ENCODE assay signal across 9 cellular contexts in genomic region chr9:83977196-83977595, GRCh38. TPM values are rescaled to one million over a fixed set of nuclear protein-coding genes. Genes with fewer than 3 reads are reported as not detected.
DNase-seq lines count a peak whose midpoint lies in the region; ATAC-seq, FAIRE-seq and TF ChIP-seq lines count a peak whose summit lies in the region.
"Had no signal": no experiment of that assay in that cellular context is flagged by ENCODE, and none has a peak within 500 bp of the region (broad histone marks: within the 10 kb centered on the region; RNA-seq: fewer than 3 reads in every experiment).

No MANE protein-coding gene starts in this region.

- no peak overlapping the region for H3K27ac ChIP-seq in HUES48 (ENCODE audit: low read depth, low read length)
- no peak overlapping the region for H3K27ac ChIP-seq in GM12878 (ENCODE audit: control insufficient read depth, insufficient read depth)
- no peak overlapping the region for H3K27ac ChIP-seq in muscle layer of colon (ENCODE audit: low read depth, low read length)
- no peak overlapping the region for H3K27ac ChIP-seq in colonic mucosa

- intact Hi-C loops in GM12878 (cut with micrococcal nuclease; ENCODE audit: unreplicated experiment): no loop called here
- intact Hi-C loops in colonic mucosa (cut with DNase I): no loop called here

- in situ Hi-C loops in GM12878 (cut with MboI): loop anchor here (25.0 kb wide), 1 partner anchor 785 kb away; no protein-coding TSS in a partner anchor

- H2AFZ ChIP-seq in GM12878 (ENCODE audit: control insufficient read depth, low read depth, low read length): no peak overlapping the region

- 57% methylated on average over 1 of the region's 1 CpG for WGBS in GM12878 (ENCODE audit: insufficient coverage, insufficient replicate concordance, low lambda C conversion rate, missing lambda C conversion rate)

- H3K9ac ChIP-seq in HUES48 (ENCODE audit: low read depth, low read length): 0 out of 2 replicates have a peak overlapping the region, but pooled peaks have one; percentile 16
- H3K9ac ChIP-seq in GM12878 (ENCODE audit: control insufficient read depth, insufficient read depth, low read length): no peak overlapping the region
- H3K9ac ChIP-seq in muscle layer of colon (ENCODE audit: low read length): peak overlapping the region; percentile 96
- no peak overlapping the region for H3K9ac ChIP-seq in colonic mucosa (ENCODE audit: low read depth in 2 of 2, low read length in 2 of 2)

- H3K9me3 ChIP-seq in HUES48 (ENCODE audit: control insufficient read depth, insufficient read depth, low read length): no peaks in the 10 kb centered on the region
- no peaks in the 10 kb centered on the region; the same call in 2 of the 3 replicates for H3K9me3 ChIP-seq in GM12878 (replicated peaks; ENCODE audit: control insufficient read depth, insufficient read depth, low read length)
- no peaks in the 10 kb centered on the region for H3K9me3 ChIP-seq in muscle layer of colon (ENCODE audit: low read length)
- no peaks in the 10 kb centered on the region for H3K9me3 ChIP-seq in colonic mucosa

- H4K20me1 ChIP-seq in GM12878 (ENCODE audit: control insufficient read depth, insufficient read depth): peaks cover 10% of the 10 kb centered on the region

- no TSS peak for BruUV-seq in GM12878 (replicated peaks; lab: Mats Ljungman, UMichigan)

- no peaks in the 10 kb centered on the region for H3K27me3 ChIP-seq in HUES48 (ENCODE audit: control insufficient read depth, insufficient read depth, low read length)
- no peaks in the 10 kb centered on the region for H3K27me3 ChIP-seq in GM12878 (replicated peaks in 1 of 2; ENCODE audit: control insufficient read depth in 2 of 2, insufficient read depth in 2 of 2, low read length in 1 of 2)
- H3K27me3 ChIP-seq in muscle layer of colon (ENCODE audit: control insufficient read depth in 1 of 2, insufficient read depth in 2 of 2, low read length in 2 of 2): no peaks in the 10 kb centered on the region
- H3K27me3 ChIP-seq in colonic mucosa: no peaks in the 10 kb centered on the region

- no peak for DNase-seq in AG09309 (ENCODE audit: low read depth)
- no peak for DNase-seq in GM12878 (ENCODE audit: low read depth, low spot score)
- DNase-seq in superior temporal gyrus (ENCODE audit: extremely low spot score): no peak
- no peak for DNase-seq in colonic mucosa
- DNase-seq: stimulated activated naive CD4-positive, alpha-beta T cell treated with Interleukin-2 at 50 U/mL for 16 hours had no signal

- no peak for FAIRE-seq in GM12878 (lab: Jason Lieb, UNC)

- H3K36me3 ChIP-seq in HUES48 (ENCODE audit: control insufficient read depth, insufficient read depth, low read length) (peaks cover 67% of the 10 kb centered on the region), GM12878 (ENCODE audit: control insufficient read depth in 2 of 2, insufficient read depth in 2 of 2, low read length in 1 of 2) (peaks cover 6 to 39% of the 10 kb centered on the region in 2 experiments), muscle layer of colon (ENCODE audit: insufficient read depth, low read length) (peaks cover 53% of the 10 kb centered on the region), colonic mucosa (peaks cover 19% of the 10 kb centered on the region)

- TF ChIP-seq RAD21 in GM12878 (IDR thresholded peaks at IDR 0.05; ENCODE audit: insufficient read depth, low read depth, low read length): no peak

- H3K79me2 ChIP-seq in GM12878 (ENCODE audit: control insufficient read depth, insufficient read depth, low read length): peaks cover 93% of the 10 kb centered on the region

- no peak for TF ChIP-seq CTCF in AG09309 (IDR thresholded peaks at IDR 0.05; ENCODE audit: control insufficient read depth, insufficient read depth, low read depth, low read length, missing control alignments)
- TF ChIP-seq CTCF in GM12878 (IDR thresholded peaks at IDR 0.05 in 2 of 3, conservative IDR thresholded peaks at IDR 0.05 in 1 of 3; ENCODE audit: control insufficient read depth in 2 of 3, extremely low read depth in 1 of 3, insufficient read depth in 1 of 3, low read depth in 3 of 3, low read length in 3 of 3): no peak
- TF ChIP-seq CTCF in colonic mucosa (IDR thresholded peaks at IDR 0.05): no peak

- no peak for TF ChIP-seq POLR2A in GM12878 (IDR thresholded peaks at IDR 0.05; ENCODE audit: low read depth, low read length)
- TF ChIP-seq POLR2A in GM18505 (IDR thresholded peaks at IDR 0.05; ENCODE audit: borderline replicate concordance, extremely low read depth, insufficient read depth, insufficient read length): no peak

- SMC1A ChIA-PET in GM12878 (lab: Charles Lee; ENCODE audit: uncharacterized antibody, unreplicated experiment): interaction anchor here (0.8 to 1.3 kb wide), 2 partner anchors 13 to 17 kb away, joined by 3 read pairs; no protein-coding TSS in a partner anchor

- peaks cover 10% of the 10 kb centered on the region; the same call in 1 of the 2 replicates for H3K4me1 ChIP-seq in HUES48 (ENCODE audit: control insufficient read depth, insufficient read depth, low read length)
- no peaks in the 10 kb centered on the region for H3K4me1 ChIP-seq in GM12878 (ENCODE audit: control insufficient read depth, insufficient read depth, low read length)
- peaks cover 31% of the 10 kb centered on the region for H3K4me1 ChIP-seq in muscle layer of colon (ENCODE audit: insufficient read depth, low read length)
- peaks cover 7% of the 10 kb centered on the region for H3K4me1 ChIP-seq in colonic mucosa

- CTCF ChIA-PET in GM12878 (lab: Yijun Ruan, JAX): interaction anchor here (0.7 to 1.2 kb wide), 2 partner anchors 284 to 347 kb away, joined by 3 read pairs; no protein-coding TSS in a partner anchor

- POLR2A ChIA-PET in GM12878 (lab: Charles Lee): interaction anchor here (0.6 to 1.5 kb wide), 4 partner anchors 10 to 290 kb away, joined by 4 to 5 read pairs (median 4); no protein-coding TSS in a partner anchor

- RAD21 ChIA-PET in GM12878 (lab: Charles Lee; ENCODE audit: unreplicated experiment): no interaction called here

- no peak for ATAC-seq in GM12878
- no peak for ATAC-seq in GM19023 (IDR thresholded peaks at IDR 0.05; ENCODE audit: unreplicated experiment)
- ATAC-seq in GM18505 (IDR thresholded peaks at IDR 0.05; ENCODE audit: unreplicated experiment): no peak

- 0 out of 2 replicates have a peak overlapping the region, but pooled peaks have one; percentile 51 for H3K4me2 ChIP-seq in GM12878 (ENCODE audit: control insufficient read depth, insufficient read depth)

- peak overlapping the region; percentile 6 for H3K4me3 ChIP-seq in AG09309 (ENCODE audit: control insufficient read depth, low read depth, low read length)
- H3K4me3 ChIP-seq in HUES48 (ENCODE audit: low read depth, low read length): peak overlapping the region; percentile 98
- H3K4me3 ChIP-seq in GM12878: peak overlapping the region; percentile 72
- H3K4me3 ChIP-seq in muscle layer of colon (ENCODE audit: low read depth in 1 of 2, low read length in 2 of 2): peak overlapping the region in 1 of 2 donors; percentile 99
- no peak overlapping the region for H3K4me3 ChIP-seq in colonic mucosa

- no peak for TF ChIP-seq EP300 in GM12878 (IDR thresholded peaks at IDR 0.05; ENCODE audit: borderline replicate concordance in 1 of 2, control insufficient read depth in 1 of 2, low read depth in 2 of 2, low read length in 2 of 2)

RNA-seq across cellular contexts. Expression of gene HNRNPK, which starts 2.8 kb away (rescaled TPM):
- 352 and 386 TPM in 2 replicates for total RNA-seq in GM12878 (2013; cell fraction: nucleolus; rRNA removed)
- total RNA-seq in GM12878 (2014; rRNA removed) (664 and 711 TPM in 2 replicates), GM12878 (2014; rRNA removed; fragmentation: Illumina TruSeq; extraction: Trizol) (640 and 686 TPM in 2 replicates), GM12878 (2021) (605 and 619 TPM in 2 replicates), colonic mucosa (100 to 1,000 TPM; 451 to 491 TPM)
- polyA plus RNA-seq in GM12878 (2011; ENCODE audit: low read depth): 245 TPM
- polyA plus RNA-seq in GM12878 (2011; rRNA removed) (695 and 757 TPM in 2 replicates), GM12878 (2014; fragmentation: Illumina TruSeq; extraction: Trizol) (970 and 993 TPM in 2 replicates), GM12878 (2014; fragmentation: Nextera tagmentation; extraction: Ambion mirVana) (100 to 1,000 TPM; 235 to 307 TPM), GM12878 (2014; rRNA removed) (793 and 882 TPM in 2 replicates), GM12878 (2016; fragmentation: Nextera tagmentation; extraction: Ambion mirVana) (100 to 1,000 TPM; 558 to 640 TPM)
- 501 and 525 TPM in 2 replicates for polyA plus RNA-seq in GM12878 (2011; cell fraction: cytosol; rRNA removed)
- 615 and 749 TPM in 2 replicates for polyA plus RNA-seq in GM12878 (2011; cell fraction: nucleus; rRNA removed)
- 411 and 414 TPM in 2 replicates for polyA plus RNA-seq in GM12878 (2012)
- polyA minus RNA-seq in GM12878 (2011; rRNA and poly(A)+ RNA removed): 551 and 631 TPM in 2 replicates
- 264 and 321 TPM in 2 replicates for polyA minus RNA-seq in GM12878 (2011; cell fraction: cytosol; rRNA and poly(A)+ RNA removed)
- polyA minus RNA-seq in GM12878 (2011; cell fraction: nucleus; rRNA and poly(A)+ RNA removed): 507 and 785 TPM in 2 replicates

RNA-seq across cellular contexts. Expression of gene RMI1, which starts 3.4 kb away (rescaled TPM):
- total RNA-seq in GM12878 (2013; cell fraction: nucleolus; rRNA removed): 10.0 and 11.8 TPM in 2 replicates
- total RNA-seq in GM12878 (2014; rRNA removed) (5.8 and 7.0 TPM in 2 replicates), GM12878 (2014; rRNA removed; fragmentation: Illumina TruSeq; extraction: Trizol) (22.5 and 22.9 TPM in 2 replicates), GM12878 (2021) (18.0 and 19.4 TPM in 2 replicates), colonic mucosa (10 to 100 TPM in 1 of 2 donors, 1 to 10 TPM in 1; 9.6 to 16.9 TPM)
- polyA plus RNA-seq in GM12878 (2011; ENCODE audit: low read depth): 2.4 TPM
- polyA plus RNA-seq in GM12878 (2011; rRNA removed) (3.6 and 4.9 TPM in 2 replicates), GM12878 (2014; fragmentation: Illumina TruSeq; extraction: Trizol) (27.4 and 32.6 TPM in 2 replicates), GM12878 (2014; fragmentation: Nextera tagmentation; extraction: Ambion mirVana) (10 to 100 TPM; 12.0 to 12.8 TPM), GM12878 (2014; rRNA removed) (7.8 and 8.5 TPM in 2 replicates), GM12878 (2016; fragmentation: Nextera tagmentation; extraction: Ambion mirVana) (10 to 100 TPM; 28.4 to 34.1 TPM)
- polyA plus RNA-seq in GM12878 (2011; cell fraction: cytosol; rRNA removed): 1.7 and 2.8 TPM in 2 replicates
- 2.1 and 3.6 TPM in 2 replicates for polyA plus RNA-seq in GM12878 (2011; cell fraction: nucleus; rRNA removed)
- polyA plus RNA-seq in GM12878 (2012): 5.1 and 8.7 TPM in 2 replicates
- 4.3 and 8.5 TPM in 2 replicates for polyA minus RNA-seq in GM12878 (2011; rRNA and poly(A)+ RNA removed)
- 5.8 and 6.0 TPM in 2 replicates for polyA minus RNA-seq in GM12878 (2011; cell fraction: cytosol; rRNA and poly(A)+ RNA removed)
- 1.3 and 2.2 TPM in 2 replicates for polyA minus RNA-seq in GM12878 (2011; cell fraction: nucleus; rRNA and poly(A)+ RNA removed)

RNA-seq across cellular contexts. Expression of gene KIF27, which starts 56.0 kb away (rescaled TPM):
- total RNA-seq in GM12878 (2013; cell fraction: nucleolus; rRNA removed): 15.8 and 16.4 TPM in 2 replicates
- 0.96 and 1.3 TPM in 2 replicates for total RNA-seq in GM12878 (2014; rRNA removed)
- total RNA-seq in GM12878 (2014; rRNA removed; fragmentation: Illumina TruSeq; extraction: Trizol): 2.8 and 3.3 TPM in 2 replicates
- total RNA-seq in GM12878 (2021): 1.4 and 2.2 TPM in 2 replicates
- 0.93 TPM for polyA plus RNA-seq in GM12878 (2011; ENCODE audit: low read depth)
- 1.1 and 2.8 TPM in 2 replicates for polyA plus RNA-seq in GM12878 (2011; rRNA removed)
- 0.39 and 0.50 TPM in 2 replicates for polyA plus RNA-seq in GM12878 (2011; cell fraction: cytosol; rRNA removed)
- 1.6 and 2.1 TPM in 2 replicates for polyA plus RNA-seq in GM12878 (2011; cell fraction: nucleus; rRNA removed)
- 0.68 and 1.3 TPM in 2 replicates for polyA plus RNA-seq in GM12878 (2012)
- polyA plus RNA-seq in GM12878 (2014; fragmentation: Illumina TruSeq; extraction: Trizol): 1.6 and 2.0 TPM in 2 replicates
- under 1 TPM; 0.64 to 0.92 TPM for polyA plus RNA-seq in GM12878 (2014; fragmentation: Nextera tagmentation; extraction: Ambion mirVana)
- 0.72 and 0.96 TPM in 2 replicates for polyA plus RNA-seq in GM12878 (2014; rRNA removed)
- 1 to 10 TPM; 1.6 to 1.7 TPM for polyA plus RNA-seq in GM12878 (2016; fragmentation: Nextera tagmentation; extraction: Ambion mirVana)
- 1.8 and 2.6 TPM in 2 replicates for polyA minus RNA-seq in GM12878 (2011; rRNA and poly(A)+ RNA removed)
- 0.73 and 0.80 TPM in 2 replicates for polyA minus RNA-seq in GM12878 (2011; cell fraction: cytosol; rRNA and poly(A)+ RNA removed)
- 1.6 and 3.0 TPM in 2 replicates for polyA minus RNA-seq in GM12878 (2011; cell fraction: nucleus; rRNA and poly(A)+ RNA removed)
- total RNA-seq in colonic mucosa: 1 to 10 TPM; 3.0 to 4.0 TPM

Comparison
In these comparisons a context has a peak if more than half of its experiments do, and no peak if none do; other contexts are left out.
1. H3K9ac ChIP-seq: peak in HUES48 (single experiment) and muscle layer of colon (single experiment); none in GM12878 (single experiment) and colonic mucosa (0 of 2).